22 cellular contexts compared by ENCODE assay signal in the genomic region with DNA sequence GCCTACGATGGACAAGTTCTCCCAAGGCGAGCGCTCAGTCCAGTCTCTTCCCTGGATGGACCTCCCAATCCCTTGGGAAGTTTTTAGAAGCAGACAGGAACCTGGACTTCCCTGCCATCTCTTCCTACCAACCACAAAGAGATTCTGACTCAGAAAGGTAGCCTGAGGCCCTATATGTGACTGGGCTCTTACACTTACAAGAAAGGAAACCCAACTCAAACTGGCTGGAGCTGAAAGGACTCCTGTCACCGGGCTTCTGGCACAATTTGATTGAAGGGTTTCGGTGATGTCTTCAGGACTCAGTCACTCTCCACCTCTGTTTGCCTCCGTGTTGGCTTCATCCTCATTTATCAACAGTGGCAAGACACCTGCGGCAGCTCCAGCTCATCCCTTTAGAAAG. TPM values are rescaled to one million over a fixed set of nuclear protein-coding genes. Genes with fewer than 3 reads are reported as not detected.
"Had no signal": no experiment of that assay in that cellular context is flagged by ENCODE, and none has a peak within 500 bp of the region (broad histone marks: within the 10 kb centered on the region; RNA-seq: fewer than 3 reads in every experiment).

No MANE protein-coding gene starts in this region.

- DNase-seq: activated CD4-positive, alpha-beta memory T cell treated with anti-CD3 and anti-CD28 coated beads, Interleukin-2, amount 10 ng/mL, durations not matched to agents 7 days and 5 days; activated CD4-positive, alpha-beta T cell treated with anti-CD3 and anti-CD28 coated beads, Interleukin-2, amount 10 ng/mL, durations not matched to agents 24 days and 14 days; activated effector memory CD4-positive, alpha-beta T cell treated with anti-CD3 and anti-CD28 coated beads, Interleukin-2, amount 50 U/mL, for 16 hours; activated naive CD4-positive, alpha-beta T cell treated with anti-CD3 and anti-CD28 coated beads, Interleukin-2, amount 10 ng/mL, durations not matched to agents 7 days and 5 days; activated T-cell treated with anti-CD3 and anti-CD28 coated beads, Interleukin-2, amount 50 U/mL, for 72 hours; amygdala; heart right ventricle; left lung; ovary; psoas muscle; right cardiac atrium; stimulated activated CD4-positive, alpha-beta T cell treated with anti-CD3 and anti-CD28 coated beads, Interleukin-12 subunit alpha, Interleukin-12 subunit beta, amount 100 ng/mL, for 4 hours; stimulated activated CD4-positive, alpha-beta T cell treated with anti-CD3 and anti-CD28 coated beads, Interleukin-4, amount 100 ng/mL, for 4 hours; stimulated activated naive CD8-positive, alpha-beta T cell treated with anti-CD3 and anti-CD28 coated beads, Interleukin-15, Interleukin-2, amounts not matched to agents 100 U/mL and 50 U/mL, for 24 hours; thyroid gland; upper lobe of right lung had no signal

- H3K9me3 Mint-ChIP-seq: mesothelial cell of epicardium had no signal

- ATAC-seq: activated T-cell treated with anti-CD3 and anti-CD28 coated beads, Interleukin-2, amount 50 U/mL, for 72 hours; heart right ventricle; left lung; naive thymus-derived CD8-positive, alpha-beta T cell; psoas muscle; right cardiac atrium; stimulated activated naive CD8-positive, alpha-beta T cell treated with anti-CD3 and anti-CD28 coated beads, Interleukin-15, Interleukin-2, amounts not matched to agents 100 U/mL and 50 U/mL, for 24 hours; upper lobe of right lung had no signal

- H3K36me3 Mint-ChIP-seq: activated naive CD4-positive, alpha-beta T cell treated with anti-CD3 and anti-CD28 coated beads, Interleukin-2, amount 10 ng/mL, durations not matched to agents 7 days and 5 days; mesothelial cell of epicardium had no signal

- H3K36me3 ChIP-seq: cardiac muscle cell, heart right ventricle, left lung, ovary, thyroid gland, upper lobe of right lung had no signal

- H3K4me1 Mint-ChIP-seq: activated CD4-positive, alpha-beta T cell treated with anti-CD3 and anti-CD28 coated beads, Interleukin-2, amount 10 ng/mL, durations not matched to agents 24 days and 14 days had no signal

- H3K4me3 ChIP-seq: cardiac muscle cell, heart right ventricle, left lung, lung, ovary, psoas muscle, thyroid gland, upper lobe of right lung had no signal

- H3K27ac Mint-ChIP-seq: activated CD4-positive, alpha-beta memory T cell treated with anti-CD3 and anti-CD28 coated beads, Interleukin-2, amount 10 ng/mL, durations not matched to agents 7 days and 5 days; activated CD4-positive, alpha-beta T cell treated with anti-CD3 and anti-CD28 coated beads, Interleukin-2, amount 10 ng/mL, durations not matched to agents 24 days and 14 days; activated naive CD4-positive, alpha-beta T cell treated with anti-CD3 and anti-CD28 coated beads, Interleukin-2, amount 10 ng/mL, durations not matched to agents 7 days and 5 days; activated T-cell treated with anti-CD3 and anti-CD28 coated beads, Interleukin-2, amount 50 U/mL, for 72 hours; mesothelial cell of epicardium; T-helper 2 cell treated with Interferon-gamma antibody and Interleukin-4, amounts not matched to agents 5 μg/mL and 100 μg/mL, for 36 hours had no signal

- H3K4me3 Mint-ChIP-seq: activated CD4-positive, alpha-beta memory T cell treated with anti-CD3 and anti-CD28 coated beads, Interleukin-2, amount 10 ng/mL, durations not matched to agents 7 days and 5 days; activated CD4-positive, alpha-beta T cell treated with anti-CD3 and anti-CD28 coated beads, Interleukin-2, amount 10 ng/mL, durations not matched to agents 24 days and 14 days; activated naive CD4-positive, alpha-beta T cell treated with anti-CD3 and anti-CD28 coated beads, Interleukin-2, amount 10 ng/mL, durations not matched to agents 7 days and 5 days; activated T-cell treated with anti-CD3 and anti-CD28 coated beads, Interleukin-2, amount 50 U/mL, for 72 hours; mesothelial cell of epicardium; naive thymus-derived CD8-positive, alpha-beta T cell; T-helper 2 cell treated with Interferon-gamma antibody and Interleukin-4, amounts not matched to agents 5 μg/mL and 100 μg/mL, for 36 hours had no signal

- H3K9me3 ChIP-seq: ovary, thyroid gland, upper lobe of right lung had no signal

- H3K27me3 ChIP-seq: cardiac muscle cell, ovary, thyroid gland had no signal

- H3K27ac ChIP-seq: cardiac muscle cell, heart right ventricle, left lung, ovary, psoas muscle, thyroid gland, upper lobe of right lung, VCaP had no signal

RNA-seq across cellular contexts. Expression of gene COL13A1, which starts 3.7 kb away (rescaled TPM):
- total RNA-seq: activated CD4-positive, alpha-beta memory T cell treated with anti-CD3 and anti-CD28 coated beads, Interleukin-2, amount 10 ng/mL, durations not matched to agents 7 days and 5 days; activated CD4-positive, alpha-beta T cell treated with anti-CD3 and anti-CD28 coated beads, Interleukin-2, amount 10 ng/mL, durations not matched to agents 24 days and 14 days; activated T-cell treated with anti-CD3 and anti-CD28 coated beads, Interleukin-2, amount 50 U/mL, for 72 hours; naive thymus-derived CD8-positive, alpha-beta T cell had no signal
- polyA plus RNA-seq: naive thymus-derived CD8-positive, alpha-beta T cell had no signal
